In the genomic region with DNA sequence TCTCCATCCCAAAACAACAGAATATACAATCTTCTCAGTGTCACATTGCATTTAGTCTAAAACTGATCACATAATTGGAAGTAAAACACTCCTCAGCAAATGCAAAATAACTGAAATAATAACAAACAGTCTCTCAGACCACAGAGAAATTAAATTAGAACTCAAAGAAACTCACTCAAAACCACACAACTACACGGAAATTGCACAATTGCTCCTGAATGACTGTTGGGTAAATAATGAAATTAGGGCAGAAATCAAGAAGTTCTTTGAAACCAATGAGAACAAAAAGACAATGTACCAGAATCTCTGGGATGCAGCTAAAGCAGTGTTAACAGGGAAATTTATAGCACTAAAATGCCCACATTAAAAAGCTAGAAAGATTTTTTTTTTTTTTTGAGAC, we compare ENCODE assay signal across 9 cellular contexts. TPM values are rescaled to one million over a fixed set of nuclear protein-coding genes. Genes with fewer than 3 reads are reported as not detected.
"Had no signal": no experiment of that assay in that cellular context is flagged by ENCODE, and none has a peak within 500 bp of the region (broad histone marks: within the 10 kb centered on the region; RNA-seq: fewer than 3 reads in every experiment).

No MANE protein-coding gene starts in this region.

RNA-seq across cellular contexts. Expression of gene ANGPTL3, which starts 29.4 kb away (rescaled TPM):
- total RNA-seq: activated B cell treated with CpG ODN at 0.5 μM for 24 hours; activated CD4-positive, alpha-beta T cell treated with anti-CD3 and anti-CD28 coated beads, Interleukin-2, amount 10 ng/mL, durations not matched to agents 24 days and 14 days; activated CD8-positive, alpha-beta memory T cell treated with anti-CD3 and anti-CD28 coated beads, Interleukin-2, amount 10 ng/mL, durations not matched to agents 7 days and 5 days; activated T-helper 1 cell treated with anti-CD3 and anti-CD28 coated beads, Interleukin-12 subunit alpha, Interleukin-12 subunit beta, Interleukin-2, Interleukin-4 antibody, amounts not matched to agents 30 ng/mL and 10 ng/mL and 1 ng/mL, durations not matched to agents 14 hours and 24 hours and 36 hours; ascending aorta; bronchial epithelial cell; Right ventricle myocardium inferior; SJCRH30; T-helper 17 cell had no signal
